In genomic region chr18:76373297-76373696, GRCh38 we compare ENCODE assay signal across 15 cellular contexts.
DNase-seq lines count a peak whose midpoint lies in the region; ATAC-seq and TF ChIP-seq lines count a peak whose summit lies in the region.
"Had no signal": no experiment of that assay in that cellular context is flagged by ENCODE, and none has a peak within 500 bp of the region (broad histone marks: within the 10 kb centered on the region; RNA-seq: fewer than 3 reads in every experiment).

No MANE protein-coding gene starts in this region.

- H3K36me3 ChIP-seq in BLaER1 (peaks cover 79% of the 10 kb centered on the region), RWPE2 (ENCODE audit: low read depth) (peaks cover 10% of the 10 kb centered on the region), heart left ventricle (peaks cover 0 to 43% (median 22%) of the 10 kb centered on the region in 9 donors)
- peaks cover 4% of the 10 kb centered on the region for H3K36me3 ChIP-seq in CD8-positive, alpha-beta memory T cell (ENCODE audit: insufficient read depth, low read length)
- H3K36me3 ChIP-seq: BE2C had no signal

- no peak for TF ChIP-seq CTCF in CD4-positive, alpha-beta T cell (IDR thresholded peaks at IDR 0.05)
- no peak for TF ChIP-seq CTCF in RWPE2 (IDR thresholded peaks at IDR 0.05; ENCODE audit: poor library complexity, severe bottlenecking)
- no peak for TF ChIP-seq CTCF in heart left ventricle (IDR thresholded peaks at IDR 0.05)

- no peak overlapping the region for H3K4me3 ChIP-seq in BLaER1
- H3K4me3 ChIP-seq in RWPE2 (ENCODE audit: severe bottlenecking) = no peak overlapping the region
- no peak overlapping the region for H3K4me3 ChIP-seq in heart left ventricle
- H3K4me3 ChIP-seq in CD8-positive, alpha-beta memory T cell (ENCODE audit: low read length) = no peak overlapping the region
- H3K4me3 ChIP-seq: Peyer's patch had no signal

- POLR2A ChIA-PET in CD4-positive, alpha-beta T cell (lab: Charles Lee) = no interaction called here
- POLR2A ChIA-PET in CD8-positive, alpha-beta memory T cell (lab: Charles Lee) = no interaction called here

- no peaks in the 10 kb centered on the region for H3K27me3 Mint-ChIP-seq in CD4-positive, alpha-beta T cell
- no peaks in the 10 kb centered on the region for H3K27me3 Mint-ChIP-seq in dendritic cell treated with granulocyte-macrophage colony-stimulating factor and Interleukin-4, amounts not matched to agents 40 ng/mL and 50 ng/mL, for 4 days
- H3K27me3 Mint-ChIP-seq in CD8-positive, alpha-beta memory T cell = peaks cover 1 to 4% of the 10 kb centered on the region in 2 donors

- H3K27ac ChIP-seq in BLaER1 = no peak overlapping the region
- H3K27ac ChIP-seq in CD4-positive, alpha-beta T cell (ENCODE audit: low read depth, low read length) = no peak overlapping the region
- H3K27ac ChIP-seq in RWPE2 (ENCODE audit: poor library complexity, severe bottlenecking) = no peak overlapping the region
- H3K27ac ChIP-seq in heart left ventricle = no peak overlapping the region
- H3K27ac ChIP-seq in CD8-positive, alpha-beta memory T cell (ENCODE audit: low read depth, low read length) = no peak overlapping the region
- H3K27ac ChIP-seq: Peyer's patch had no signal

- WGBS in heart left ventricle, 4 donors = 85 to 96% (median 95%) methylated on average over 5 of the region's 5 CpGs

- no peaks in the 10 kb centered on the region for H3K9me3 Mint-ChIP-seq in CD4-positive, alpha-beta T cell
- H3K9me3 Mint-ChIP-seq in dendritic cell treated with granulocyte-macrophage colony-stimulating factor and Interleukin-4, amounts not matched to agents 40 ng/mL and 50 ng/mL, for 4 days = no peaks in the 10 kb centered on the region
- no peaks in the 10 kb centered on the region for H3K9me3 Mint-ChIP-seq in CD8-positive, alpha-beta memory T cell

- intact Hi-C loops in CD4-positive, alpha-beta T cell (cut with DNase I, micrococcal nuclease) = no loop called here
- intact Hi-C loops in dendritic cell treated with granulocyte-macrophage colony-stimulating factor and Interleukin-4, amounts not matched to agents 40 ng/mL and 50 ng/mL, for 4 days (cut with micrococcal nuclease) = no loop called here
- intact Hi-C loops in heart left ventricle (cut with DNase I) = no loop called here

- peak overlapping the region; percentile 89 for H3K27ac Mint-ChIP-seq in CD4-positive, alpha-beta T cell
- peak overlapping the region; percentile 8 for H3K27ac Mint-ChIP-seq in dendritic cell treated with granulocyte-macrophage colony-stimulating factor and Interleukin-4, amounts not matched to agents 40 ng/mL and 50 ng/mL, for 4 days
- H3K27ac Mint-ChIP-seq in CD8-positive, alpha-beta memory T cell = peak overlapping the region in 1 of 8 donors; percentile 37

- TF ChIP-seq POLR2A in heart left ventricle (IDR thresholded peaks at IDR 0.05) = no peak

- no peak overlapping the region for H3K9ac ChIP-seq in BLaER1

- H3K4me3 Mint-ChIP-seq in CD4-positive, alpha-beta T cell = no peak overlapping the region
- no peak overlapping the region for H3K4me3 Mint-ChIP-seq in dendritic cell treated with granulocyte-macrophage colony-stimulating factor and Interleukin-4, amounts not matched to agents 40 ng/mL and 50 ng/mL, for 4 days
- H3K4me3 Mint-ChIP-seq in CD8-positive, alpha-beta memory T cell = no peak overlapping the region

- H3K9me3 ChIP-seq in BLaER1 (no peaks in the 10 kb centered on the region), RWPE2 (ENCODE audit: severe bottlenecking) (no peaks in the 10 kb centered on the region), heart left ventricle (no peaks in the 10 kb centered on the region)
- H3K9me3 ChIP-seq in CD4-positive, alpha-beta T cell (ENCODE audit: control insufficient read depth, low read length) = no peaks in the 10 kb centered on the region
- no peaks in the 10 kb centered on the region for H3K9me3 ChIP-seq in CD8-positive, alpha-beta memory T cell (ENCODE audit: low read length)
- H3K9me3 ChIP-seq: BE2C, Peyer's patch had no signal

- H3K4me1 ChIP-seq in BLaER1 (peaks cover 33% of the 10 kb centered on the region), RWPE2 (ENCODE audit: insufficient read depth, poor library complexity, severe bottlenecking) (peaks cover 4% of the 10 kb centered on the region), heart left ventricle (peaks cover 0 to 17% (median 1%) of the 10 kb centered on the region in 12 donors)
- H3K4me1 ChIP-seq in CD8-positive, alpha-beta memory T cell (ENCODE audit: insufficient read depth, low read length) = peaks cover 45% of the 10 kb centered on the region
- H3K4me1 ChIP-seq: BE2C, Peyer's patch had no signal

- CTCF ChIA-PET in CD4-positive, alpha-beta T cell (lab: Charles Lee) = no interaction called here
- CTCF ChIA-PET in CD8-positive, alpha-beta memory T cell (lab: Charles Lee) = interaction anchor here (1.1 kb wide), 1 partner anchor 26 kb away, joined by 4 read pairs; no protein-coding TSS in a partner anchor

- ATAC-seq in CD4-positive, alpha-beta T cell (ENCODE audit: poor library complexity) = no peak
- peak; percentile 66 for ATAC-seq in RWPE2 (ENCODE audit: low read depth)
- no peak for ATAC-seq in heart left ventricle

- H3K27me3 ChIP-seq in BLaER1 = no peaks in the 10 kb centered on the region
- no peaks in the 10 kb centered on the region for H3K27me3 ChIP-seq in CD4-positive, alpha-beta T cell (ENCODE audit: control insufficient read depth, insufficient read depth, low read length)
- no peaks in the 10 kb centered on the region for H3K27me3 ChIP-seq in RWPE2 (ENCODE audit: insufficient read depth, poor library complexity, severe bottlenecking)
- no peaks in the 10 kb centered on the region for H3K27me3 ChIP-seq in heart left ventricle
- no peaks in the 10 kb centered on the region for H3K27me3 ChIP-seq in CD8-positive, alpha-beta memory T cell (ENCODE audit: insufficient read depth, low read length, poor library complexity, severe bottlenecking)
- H3K27me3 ChIP-seq: BE2C, Peyer's patch had no signal

- DNase-seq in CD4-positive, alpha-beta T cell = no peak
- DNase-seq in RWPE2 (ENCODE audit: low spot score) (no peak), heart left ventricle (no peak), mesenteric fat pad (ENCODE audit: low spot score) (no peak)
- DNase-seq in CD8-positive, alpha-beta memory T cell = no peak
- DNase-seq: BE2C, Karpas-422, NCI-H1105 treated with DMSO at 0.1 percent for 48 hours, NCI-H187 treated with DMSO at 0.1 percent for 48 hours, NCI-H510A, NCI-H82, SHP77 treated with DMSO at 0.1 percent for 48 hours had no signal

- peaks cover 23% of the 10 kb centered on the region for H3K36me3 Mint-ChIP-seq in CD4-positive, alpha-beta T cell (ENCODE audit: low read depth)
- H3K36me3 Mint-ChIP-seq in dendritic cell treated with granulocyte-macrophage colony-stimulating factor and Interleukin-4, amounts not matched to agents 40 ng/mL and 50 ng/mL, for 4 days (ENCODE audit: low read depth) = peaks cover 90% of the 10 kb centered on the region
- no peaks in the 10 kb centered on the region for H3K36me3 Mint-ChIP-seq in CD8-positive, alpha-beta memory T cell

- peaks cover 85% of the 10 kb centered on the region for H4K20me1 ChIP-seq in BLaER1

- H3K4me1 Mint-ChIP-seq in CD4-positive, alpha-beta T cell (ENCODE audit: low read depth) = peaks cover 49% of the 10 kb centered on the region
- H3K4me1 Mint-ChIP-seq in dendritic cell treated with granulocyte-macrophage colony-stimulating factor and Interleukin-4, amounts not matched to agents 40 ng/mL and 50 ng/mL, for 4 days (ENCODE audit: low read depth) = peaks cover 39% of the 10 kb centered on the region
- H3K4me1 Mint-ChIP-seq in CD8-positive, alpha-beta memory T cell = peaks cover 34 to 46% (median 35%) of the 10 kb centered on the region in 3 donors

- H3K4me2 ChIP-seq in BLaER1 = peak overlapping the region; percentile 71; the same call in 1 of the 2 replicates
